ENCODE assay signal across 21 cellular contexts in genomic region chr16:85426806-85427205, GRCh38.
A peak's percentile ranks its signal among the peaks of the same experiment; 100 is the strongest.
DNase-seq lines count a peak whose midpoint lies in the region; ATAC-seq, FAIRE-seq and TF ChIP-seq lines count a peak whose summit lies in the region.
"Had no signal": no experiment of that assay in that cellular context is flagged by ENCODE, and none has a peak within 500 bp of the region (broad histone marks: within the 10 kb centered on the region; RNA-seq: fewer than 3 reads in every experiment).

No MANE protein-coding gene starts in this region.

- no peaks in the 10 kb centered on the region for H3K9me3 Mint-ChIP-seq in activated T-cell treated with anti-CD3 and anti-CD28 coated beads, Interleukin-2, amount 50 U/mL, for 24 hours
- no peaks in the 10 kb centered on the region for H3K9me3 Mint-ChIP-seq in activated T-cell treated with anti-CD3 and anti-CD28 coated beads, Interleukin-2, amount 50 U/mL, for 4 hours
- H3K9me3 Mint-ChIP-seq: CD8-positive, alpha-beta memory T cell; GM23338 had no signal

- TF ChIP-seq CTCF in DND-41 (IDR thresholded peaks at IDR 0.05; ENCODE audit: borderline replicate concordance, extremely low read depth, low read length, poor library complexity, severe bottlenecking), result no peak
- TF ChIP-seq CTCF in K562 (IDR thresholded peaks at IDR 0.05 in 2 of 3, conservative IDR thresholded peaks at IDR 0.05 in 1 of 3; ENCODE audit: insufficient read depth in 2 of 3, low read depth in 1 of 3, low read length in 3 of 3), result no peak
- no peak for TF ChIP-seq CTCF in spleen (IDR thresholded peaks at IDR 0.05 in 8 of 11, conservative IDR thresholded peaks at IDR 0.05 in 3 of 11)

- FAIRE-seq in K562 (lab: Jason Lieb, UNC), result peak; percentile 11
- FAIRE-seq: GM12892, GM18507 had no signal

- DNase-seq in activated T-cell treated with anti-CD3 and anti-CD28 coated beads, Interleukin-2, amount 50 U/mL, for 24 hours, result peak; percentile 7
- no peak for DNase-seq in activated T-cell treated with anti-CD3 and anti-CD28 coated beads, Interleukin-2, amount 50 U/mL, for 4 hours
- DNase-seq in DND-41, result peak; percentile 1
- no peak for DNase-seq in K562 (ENCODE audit: extremely low read depth in 1 of 4, low spot score in 3 of 4)
- peak; percentile 39 for DNase-seq in spleen
- no peak for DNase-seq in mucosa of gallbladder (ENCODE audit: low spot score)
- DNase-seq in NCI-H1694 treated with DMSO at 0.1 percent for 48 hours (lab: John Stamatoyannopoulos, UW), result no peak
- DNase-seq: CD8-positive, alpha-beta memory T cell; DMS53; KG1; NCI-H1105 treated with DMSO at 0.1 percent for 48 hours; NCI-H1694; NCI-H2227 treated with DMSO at 0.1 percent for 48 hours; NCI-H510A treated with DMSO at 0.1 percent for 48 hours; NCI-H774; OCI-M1; SHP77 treated with DMSO at 0.1 percent for 48 hours had no signal

- no peaks in the 10 kb centered on the region for H3K36me3 ChIP-seq in DND-41 (ENCODE audit: insufficient read depth, low read length)
- H3K36me3 ChIP-seq in K562 (ENCODE audit: control insufficient read depth, insufficient read depth, low read length), result no peaks in the 10 kb centered on the region
- H3K36me3 ChIP-seq in spleen, result no peaks in the 10 kb centered on the region
- H3K36me3 ChIP-seq: BLaER1 treated with 17β-estradiol and CSF1 and Interleukin-3, amounts not matched to agents 10 nM and 100 nM had no signal

- H3K9me3 ChIP-seq in DND-41 (ENCODE audit: insufficient read depth, low read length, severe bottlenecking) (no peaks in the 10 kb centered on the region), K562 (replicated peaks; ENCODE audit: control insufficient read depth, insufficient read depth, low read depth, low read length) (no peaks in the 10 kb centered on the region), spleen (no peaks in the 10 kb centered on the region)
- H3K9me3 ChIP-seq: BLaER1 treated with 17β-estradiol and CSF1 and Interleukin-3, amounts not matched to agents 10 nM and 100 nM had no signal

- H3K4me3 Mint-ChIP-seq in activated T-cell treated with anti-CD3 and anti-CD28 coated beads, Interleukin-2, amount 50 U/mL, for 24 hours, result no peak overlapping the region
- no peak overlapping the region for H3K4me3 Mint-ChIP-seq in activated T-cell treated with anti-CD3 and anti-CD28 coated beads, Interleukin-2, amount 50 U/mL, for 4 hours
- H3K4me3 Mint-ChIP-seq: CD8-positive, alpha-beta memory T cell; GM23338 had no signal

- intact Hi-C loops in K562 (cut with micrococcal nuclease) (no loop called here), spleen (cut with DNase I; ENCODE audit: low total_unique reads) (no loop called here)

- H3K27ac Mint-ChIP-seq in activated T-cell treated with anti-CD3 and anti-CD28 coated beads, Interleukin-2, amount 50 U/mL, for 24 hours, result no peak overlapping the region
- H3K27ac Mint-ChIP-seq: CD8-positive, alpha-beta memory T cell; GM23338 had no signal

- no peak overlapping the region for H3K4me3 ChIP-seq in DND-41 (ENCODE audit: low read depth in 1 of 2, low read length in 2 of 2)
- H3K4me3 ChIP-seq in K562, result no peak overlapping the region
- no peak overlapping the region for H3K4me3 ChIP-seq in spleen
- H3K4me3 ChIP-seq: BLaER1 treated with 17β-estradiol and CSF1 and Interleukin-3, amounts not matched to agents 10 nM and 100 nM; GM23338 had no signal

- H3K27me3 ChIP-seq in DND-41 (ENCODE audit: insufficient read depth, low read length, poor library complexity) (no peaks in the 10 kb centered on the region), K562 (ENCODE audit: control insufficient read depth in 2 of 2, insufficient read depth in 2 of 2, low read length in 2 of 2) (no peaks in the 10 kb centered on the region), spleen (replicated peaks in 1 of 7) (peaks cover 0 to 10% (median 0%) of the 10 kb centered on the region in 7 donors)

- H3K4me2 ChIP-seq in DND-41 (ENCODE audit: insufficient read depth, low read length), result no peak overlapping the region
- H3K4me2 ChIP-seq in K562 (ENCODE audit: insufficient read depth, low read length), result no peak overlapping the region
- H3K4me2 ChIP-seq: GM23338 had no signal

- no peaks in the 10 kb centered on the region for H3K9me1 ChIP-seq in K562 (ENCODE audit: control insufficient read depth, insufficient read depth, low read length)

- BruUV-seq in K562 (replicated peaks; lab: Mats Ljungman, UMichigan), result no TSS peak

- no peaks in the 10 kb centered on the region for H3K79me2 ChIP-seq in DND-41 (ENCODE audit: insufficient read depth, low read length)
- no peaks in the 10 kb centered on the region for H3K79me2 ChIP-seq in K562 (ENCODE audit: control insufficient read depth, insufficient read depth, low read length)

- WGBS in K562 (ENCODE audit: insufficient coverage, low coverage, missing lambda C conversion rate), result 70% methylated on average over 2 of the region's 2 CpGs
- WGBS in spleen, 5 donors, result 75 to 100% (median 92%) methylated on average over 1 to 2 of the region's 2 CpGs

- H3K4me1 Mint-ChIP-seq in activated T-cell treated with anti-CD3 and anti-CD28 coated beads, Interleukin-2, amount 50 U/mL, for 24 hours (ENCODE audit: low read depth), result no peaks in the 10 kb centered on the region
- no peaks in the 10 kb centered on the region for H3K4me1 Mint-ChIP-seq in activated T-cell treated with anti-CD3 and anti-CD28 coated beads, Interleukin-2, amount 50 U/mL, for 4 hours (ENCODE audit: low read depth)
- H3K4me1 Mint-ChIP-seq: CD8-positive, alpha-beta memory T cell had no signal

- no peak for ATAC-seq in activated T-cell treated with anti-CD3 and anti-CD28 coated beads, Interleukin-2, amount 50 U/mL, for 4 hours
- ATAC-seq in DND-41 (ENCODE audit: insufficient read depth, low read depth) (no peak), K562 (no peak)
- ATAC-seq: GM23338 had no signal

- CTCF ChIA-PET in K562 (lab: Yijun Ruan, JAX; ENCODE audit: low intra/inter-chr PET ratio), result no interaction called here

- TF ChIP-seq RAD21 in K562 (CRISPR knock-in tag; conservative IDR thresholded peaks at IDR 0.05 in 1 of 2, IDR thresholded peaks at IDR 0.05 in 1 of 2), result no peak

- no peaks in the 10 kb centered on the region for H3K36me3 Mint-ChIP-seq in activated T-cell treated with anti-CD3 and anti-CD28 coated beads, Interleukin-2, amount 50 U/mL, for 24 hours (ENCODE audit: low read depth)
- no peaks in the 10 kb centered on the region for H3K36me3 Mint-ChIP-seq in activated T-cell treated with anti-CD3 and anti-CD28 coated beads, Interleukin-2, amount 50 U/mL, for 4 hours (ENCODE audit: insufficient read depth)
- H3K36me3 Mint-ChIP-seq: CD8-positive, alpha-beta memory T cell had no signal

- H3K27me3 Mint-ChIP-seq in activated T-cell treated with anti-CD3 and anti-CD28 coated beads, Interleukin-2, amount 50 U/mL, for 24 hours, result no peaks in the 10 kb centered on the region
- peaks cover 6% of the 10 kb centered on the region for H3K27me3 Mint-ChIP-seq in activated T-cell treated with anti-CD3 and anti-CD28 coated beads, Interleukin-2, amount 50 U/mL, for 4 hours (ENCODE audit: low read depth)

- no peak overlapping the region for H3K27ac ChIP-seq in DND-41 (ENCODE audit: low read length)
- no peak overlapping the region for H3K27ac ChIP-seq in K562 (ENCODE audit: extremely low read depth, low read depth, low read length)
- H3K27ac ChIP-seq in spleen, result no peak overlapping the region
- H3K27ac ChIP-seq: BLaER1 treated with 17β-estradiol and CSF1 and Interleukin-3, amounts not matched to agents 10 nM and 100 nM had no signal

- POLR2A ChIA-PET in K562 (lab: Yijun Ruan, JAX), result interaction anchor here (0.6 kb wide), 1 partner anchor 175 kb away, joined by 3 read pairs; no protein-coding TSS in a partner anchor

- no peaks in the 10 kb centered on the region for H3K4me1 ChIP-seq in DND-41 (ENCODE audit: insufficient read depth, low read length)
- peaks cover 8 to 65% of the 10 kb centered on the region in 2 experiments; a peak in 4 of 5 replicates for H3K4me1 ChIP-seq in K562 (replicated peaks in 1 of 2; ENCODE audit: control insufficient read depth in 2 of 2, insufficient read depth in 2 of 2, low read length in 2 of 2)
- peaks cover 0 to 5% (median 0%) of the 10 kb centered on the region in 6 donors for H3K4me1 ChIP-seq in spleen

- H3K9ac ChIP-seq in DND-41 (ENCODE audit: low read depth, low read length) (no peak overlapping the region), K562 (ENCODE audit: insufficient read depth in 1 of 2, low read depth in 2 of 2, low read length in 2 of 2) (no peak overlapping the region)
- H3K9ac ChIP-seq: BLaER1 treated with 17β-estradiol and CSF1 and Interleukin-3, amounts not matched to agents 10 nM and 100 nM had no signal

- no peaks in the 10 kb centered on the region for H4K20me1 ChIP-seq in DND-41 (ENCODE audit: insufficient read depth, low read length)
- peaks cover 7% of the 10 kb centered on the region; the same call in 1 of the 2 replicates for H4K20me1 ChIP-seq in K562 (replicated peaks; ENCODE audit: control insufficient read depth, insufficient read depth, low read length)

- in situ Hi-C loops in K562 (cut with MboI), result loop anchor here (10.0 kb wide), 1 partner anchor 288 kb away; no protein-coding TSS in a partner anchor

- no peak overlapping the region for H2AFZ ChIP-seq in DND-41 (ENCODE audit: low read depth, low read length)
- H2AFZ ChIP-seq in K562 (ENCODE audit: low read depth, low read length), result no peak overlapping the region
- H2AFZ ChIP-seq: GM23338 had no signal

- no peak for TF ChIP-seq EP300 in K562 (IDR thresholded peaks at IDR 0.05; ENCODE audit: low read length)

- no peak for TF ChIP-seq POLR2A in K562 (conservative IDR thresholded peaks at IDR 0.05)
- TF ChIP-seq POLR2A in spleen (IDR thresholded peaks at IDR 0.05), result no peak

TF ChIP-seq in K562, 482 proteins besides CTCF, POLR2A, EP300 and RAD21 (continues in another document):
- TF ChIP-seq RBM25 (IDR thresholded peaks at IDR 0.05; ENCODE audit: low read depth, low read length, severe bottlenecking) (peak; percentile 65), JUND (IDR thresholded peaks at IDR 0.05; ENCODE audit: borderline replicate concordance, low read depth, low read length) (no peak), JUND (tag; IDR thresholded peaks at IDR 0.05; ENCODE audit: borderline replicate concordance, low read depth, low read length) (no peak), SMAD3 (CRISPR knock-in tag; conservative IDR thresholded peaks at IDR 0.05) (no peak), ZNF24 (IDR thresholded peaks at IDR 0.05) (no peak), KDM2B (CRISPR knock-in tag; IDR thresholded peaks at IDR 0.05) (no peak), BRF1 (IDR thresholded peaks at IDR 0.05; ENCODE audit: borderline replicate concordance, extremely low read depth, insufficient read length) (no peak), MYNN (IDR thresholded peaks at IDR 0.05) (no peak), MYNN (CRISPR knock-in tag; IDR thresholded peaks at IDR 0.05) (no peak)
- TF ChIP-seq, protein P1, sequence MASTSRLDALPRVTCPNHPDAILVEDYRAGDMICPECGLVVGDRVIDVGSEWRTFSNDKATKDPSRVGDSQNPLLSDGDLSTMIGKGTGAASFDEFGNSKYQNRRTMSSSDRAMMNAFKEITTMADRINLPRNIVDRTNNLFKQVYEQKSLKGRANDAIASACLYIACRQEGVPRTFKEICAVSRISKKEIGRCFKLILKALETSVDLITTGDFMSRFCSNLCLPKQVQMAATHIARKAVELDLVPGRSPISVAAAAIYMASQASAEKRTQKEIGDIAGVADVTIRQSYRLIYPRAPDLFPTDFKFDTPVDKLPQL (IDR thresholded peaks at IDR 0.05; ENCODE audit: extremely low read depth, insufficient read length), result no peak

Comparison
In these comparisons a context has a peak if more than half of its experiments do, and no peak if none do; other contexts are left out.
1. DNase-seq: peak in activated T-cell treated with anti-CD3 and anti-CD28 coated beads, Interleukin-2, amount 50 U/mL, for 24 hours (single experiment), DND-41 (single experiment) and spleen (single experiment); none in activated T-cell treated with anti-CD3 and anti-CD28 coated beads, Interleukin-2, amount 50 U/mL, for 4 hours (single experiment), K562 (0 of 4), mucosa of gallbladder (single experiment) and NCI-H1694 treated with DMSO at 0.1 percent for 48 hours (single experiment).